1 cellular context compared by ENCODE assay signal in the genomic region with DNA sequence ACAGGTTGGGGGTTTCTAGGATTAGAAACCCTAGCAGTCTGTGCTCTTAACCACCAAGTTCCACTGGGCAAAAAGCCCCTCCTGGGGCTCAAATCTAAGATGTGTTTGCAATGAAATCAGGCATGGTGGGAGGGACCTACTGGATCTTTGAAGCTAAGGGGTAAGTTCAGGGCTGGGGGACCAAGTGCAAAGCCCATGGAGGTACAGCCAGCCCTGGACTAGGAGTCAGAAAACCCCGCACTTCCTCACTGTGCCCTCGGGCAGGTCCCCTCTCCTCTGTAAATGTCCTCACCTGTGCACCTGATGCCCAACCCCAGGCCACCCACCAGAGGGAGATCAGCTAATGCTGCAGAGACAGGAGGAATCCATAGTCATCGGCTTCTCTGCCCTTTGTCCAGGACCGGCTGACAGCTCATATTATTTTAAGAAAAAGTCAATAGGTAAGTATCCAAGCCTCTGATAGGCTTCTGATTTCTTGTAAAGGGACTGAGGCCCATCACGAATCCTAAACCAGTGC.
TF ChIP-seq lines count a peak whose summit lies in the region.

No MANE protein-coding gene starts in this region.

TF ChIP-seq in HCT116, 20 proteins besides CTCF, POLR2A, EP300 and RAD21 (continued from another document):
- TF ChIP-seq, protein P1, sequence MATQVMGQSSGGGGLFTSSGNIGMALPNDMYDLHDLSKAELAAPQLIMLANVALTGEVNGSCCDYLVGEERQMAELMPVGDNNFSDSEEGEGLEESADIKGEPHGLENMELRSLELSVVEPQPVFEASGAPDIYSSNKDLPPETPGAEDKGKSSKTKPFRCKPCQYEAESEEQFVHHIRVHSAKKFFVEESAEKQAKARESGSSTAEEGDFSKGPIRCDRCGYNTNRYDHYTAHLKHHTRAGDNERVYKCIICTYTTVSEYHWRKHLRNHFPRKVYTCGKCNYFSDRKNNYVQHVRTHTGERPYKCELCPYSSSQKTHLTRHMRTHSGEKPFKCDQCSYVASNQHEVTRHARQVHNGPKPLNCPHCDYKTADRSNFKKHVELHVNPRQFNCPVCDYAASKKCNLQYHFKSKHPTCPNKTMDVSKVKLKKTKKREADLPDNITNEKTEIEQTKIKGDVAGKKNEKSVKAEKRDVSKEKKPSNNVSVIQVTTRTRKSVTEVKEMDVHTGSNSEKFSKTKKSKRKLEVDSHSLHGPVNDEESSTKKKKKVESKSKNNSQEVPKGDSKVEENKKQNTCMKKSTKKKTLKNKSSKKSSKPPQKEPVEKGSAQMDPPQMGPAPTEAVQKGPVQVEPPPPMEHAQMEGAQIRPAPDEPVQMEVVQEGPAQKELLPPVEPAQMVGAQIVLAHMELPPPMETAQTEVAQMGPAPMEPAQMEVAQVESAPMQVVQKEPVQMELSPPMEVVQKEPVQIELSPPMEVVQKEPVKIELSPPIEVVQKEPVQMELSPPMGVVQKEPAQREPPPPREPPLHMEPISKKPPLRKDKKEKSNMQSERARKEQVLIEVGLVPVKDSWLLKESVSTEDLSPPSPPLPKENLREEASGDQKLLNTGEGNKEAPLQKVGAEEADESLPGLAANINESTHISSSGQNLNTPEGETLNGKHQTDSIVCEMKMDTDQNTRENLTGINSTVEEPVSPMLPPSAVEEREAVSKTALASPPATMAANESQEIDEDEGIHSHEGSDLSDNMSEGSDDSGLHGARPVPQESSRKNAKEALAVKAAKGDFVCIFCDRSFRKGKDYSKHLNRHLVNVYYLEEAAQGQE (IDR thresholded peaks at IDR 0.05; ENCODE audit: low read depth): no peak
- TF ChIP-seq CBX3 (IDR thresholded peaks at IDR 0.05; ENCODE audit: low read depth) (no peak), POLR2AphosphoS5 (IDR thresholded peaks at IDR 0.05; ENCODE audit: low read depth, low read length) (no peak)
